ENCODE assay signal across 15 cellular contexts in genomic region chr16:27628216-27628945, GRCh38.
DNase-seq lines count a peak whose midpoint lies in the region; ATAC-seq and TF ChIP-seq lines count a peak whose summit lies in the region.
"Had no signal": no experiment of that assay in that cellular context is flagged by ENCODE, and none has a peak within 500 bp of the region (broad histone marks: within the 10 kb centered on the region; RNA-seq: fewer than 3 reads in every experiment).

No MANE protein-coding gene starts in this region.

- no peaks in the 10 kb centered on the region for H3K9me3 ChIP-seq in BLaER1
- H3K9me3 ChIP-seq in mucosa of descending colon, result no peaks in the 10 kb centered on the region

- H3K36me3 Mint-ChIP-seq in WTC11, result peaks cover 7% of the 10 kb centered on the region

- ATAC-seq in WTC11, result peak; percentile 57
- peak; percentile 54 for ATAC-seq in mucosa of descending colon
- no peak for ATAC-seq in HG03520 (IDR thresholded peaks at IDR 0.05; ENCODE audit: unreplicated experiment)
- ATAC-seq: activated CD4-positive, alpha-beta T cell treated with anti-CD3 and anti-CD28 coated beads for 36 hours had no signal

- CTCF ChIA-PET in WTC11 (lab: Charles Lee), result interaction anchor here (4.3 kb wide), 1 partner anchor 12 kb away, joined by 29 read pairs; no protein-coding TSS in a partner anchor

- H3K9ac ChIP-seq in BLaER1, result no peak overlapping the region

- H3K27ac ChIP-seq in BLaER1, result no peak overlapping the region
- H3K27ac ChIP-seq: skin epidermis had no signal

- no peaks in the 10 kb centered on the region for H3K4me1 Mint-ChIP-seq in WTC11
- H3K4me1 Mint-ChIP-seq: activated CD4-positive, alpha-beta T cell treated with anti-CD3 and anti-CD28 coated beads for 36 hours had no signal

- intact Hi-C loops in mucosa of descending colon (cut with DNase I, micrococcal nuclease), result no loop called here
- intact Hi-C loops in posterior vena cava (cut with DNase I), result no loop called here

- H3K4me1 ChIP-seq in BLaER1, result peaks cover 33% of the 10 kb centered on the region
- peaks cover 44% of the 10 kb centered on the region for H3K4me1 ChIP-seq in mucosa of descending colon (ENCODE audit: low read depth)

- no peaks in the 10 kb centered on the region for H4K20me1 ChIP-seq in BLaER1

- no peak overlapping the region for H3K27ac Mint-ChIP-seq in WTC11
- H3K27ac Mint-ChIP-seq: activated CD4-positive, alpha-beta T cell treated with anti-CD3 and anti-CD28 coated beads for 36 hours had no signal

- POLR2A ChIA-PET in WTC11 (lab: Charles Lee), result no interaction called here

- DNase-seq in NCI-H1092 (lab: John Stamatoyannopoulos, UW) (peak; percentile 3), WTC11 (ENCODE audit: low spot score) (peak; percentile 20), mucosa of descending colon (peak in 2 of 3 donors; percentile 62 to 63), HPDE6-E6E7 (ENCODE audit: extremely low spot score) (no peak), posterior vena cava (ENCODE audit: low spot score) (no peak)
- DNase-seq in activated effector memory CD4-positive, alpha-beta T cell treated with Interleukin-2 at 50 U/mL for 16 hours, result no peak
- DNase-seq: activated CD4-positive, alpha-beta T cell treated with anti-CD3 and anti-CD28 coated beads for 36 hours; Calu3; caudate nucleus; effector CD8-positive, alpha-beta T cell; GDM1; SHP77 had no signal

- no peak overlapping the region for H3K4me3 Mint-ChIP-seq in WTC11
- H3K4me3 Mint-ChIP-seq: activated CD4-positive, alpha-beta T cell treated with anti-CD3 and anti-CD28 coated beads for 36 hours had no signal

- H3K4me3 ChIP-seq in BLaER1, result no peak overlapping the region
- no peak overlapping the region for H3K4me3 ChIP-seq in mucosa of descending colon
- H3K4me3 ChIP-seq: skin epidermis had no signal

- TF ChIP-seq CTCF in WTC11 (IDR thresholded peaks at IDR 0.05) (no peak), mucosa of descending colon (IDR thresholded peaks at IDR 0.05) (no peak)

- peaks cover 11% of the 10 kb centered on the region for H3K27me3 Mint-ChIP-seq in WTC11 (ENCODE audit: low read depth)
- H3K27me3 Mint-ChIP-seq: activated CD4-positive, alpha-beta T cell treated with anti-CD3 and anti-CD28 coated beads for 36 hours had no signal

- no peaks in the 10 kb centered on the region; the same call in 1 of the 2 replicates for H3K9me3 Mint-ChIP-seq in WTC11

- peaks cover 14% of the 10 kb centered on the region; the same call in 1 of the 2 replicates for H3K36me3 ChIP-seq in BLaER1
- H3K36me3 ChIP-seq in mucosa of descending colon (ENCODE audit: low read depth), result no peaks in the 10 kb centered on the region

- peak overlapping the region; percentile 60 for H3K4me2 ChIP-seq in BLaER1

- H3K27me3 ChIP-seq in BLaER1, result no peaks in the 10 kb centered on the region

TF ChIP-seq in WTC11, 78 proteins besides CTCF, POLR2A, EP300 and RAD21:
- TF ChIP-seq ELF4 (CRISPR knock-in tag; IDR thresholded peaks at IDR 0.05; ENCODE audit: low read depth) (no peak), ZNF219 (CRISPR knock-in tag; IDR thresholded peaks at IDR 0.05; ENCODE audit: borderline replicate concordance) (no peak), RORB (CRISPR knock-in tag; IDR thresholded peaks at IDR 0.05) (no peak), GABPB1 (CRISPR knock-in tag; IDR thresholded peaks at IDR 0.05) (no peak), SP1 (CRISPR knock-in tag; conservative IDR thresholded peaks at IDR 0.05) (no peak), E2F1 (CRISPR knock-in tag; IDR thresholded peaks at IDR 0.05) (no peak), ZNF263 (CRISPR knock-in tag; IDR thresholded peaks at IDR 0.05; ENCODE audit: low read depth) (no peak), MLX (CRISPR knock-in tag; IDR thresholded peaks at IDR 0.05) (no peak)
- TF ChIP-seq, protein P1, sequence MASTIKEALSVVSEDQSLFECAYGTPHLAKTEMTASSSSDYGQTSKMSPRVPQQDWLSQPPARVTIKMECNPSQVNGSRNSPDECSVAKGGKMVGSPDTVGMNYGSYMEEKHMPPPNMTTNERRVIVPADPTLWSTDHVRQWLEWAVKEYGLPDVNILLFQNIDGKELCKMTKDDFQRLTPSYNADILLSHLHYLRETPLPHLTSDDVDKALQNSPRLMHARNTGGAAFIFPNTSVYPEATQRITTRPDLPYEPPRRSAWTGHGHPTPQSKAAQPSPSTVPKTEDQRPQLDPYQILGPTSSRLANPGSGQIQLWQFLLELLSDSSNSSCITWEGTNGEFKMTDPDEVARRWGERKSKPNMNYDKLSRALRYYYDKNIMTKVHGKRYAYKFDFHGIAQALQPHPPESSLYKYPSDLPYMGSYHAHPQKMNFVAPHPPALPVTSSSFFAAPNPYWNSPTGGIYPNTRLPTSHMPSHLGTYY (CRISPR knock-in tag; IDR thresholded peaks at IDR 0.05), result no peak
- TF ChIP-seq, protein P2, sequence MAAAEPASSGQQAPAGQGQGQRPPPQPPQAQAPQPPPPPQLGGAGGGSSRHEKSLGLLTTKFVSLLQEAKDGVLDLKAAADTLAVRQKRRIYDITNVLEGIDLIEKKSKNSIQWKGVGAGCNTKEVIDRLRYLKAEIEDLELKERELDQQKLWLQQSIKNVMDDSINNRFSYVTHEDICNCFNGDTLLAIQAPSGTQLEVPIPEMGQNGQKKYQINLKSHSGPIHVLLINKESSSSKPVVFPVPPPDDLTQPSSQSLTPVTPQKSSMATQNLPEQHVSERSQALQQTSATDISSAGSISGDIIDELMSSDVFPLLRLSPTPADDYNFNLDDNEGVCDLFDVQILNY (CRISPR knock-in tag; IDR thresholded peaks at IDR 0.05), result no peak

Comparison
In these comparisons a context has a peak if more than half of its experiments do, and no peak if none do; other contexts are left out.
1. DNase-seq: peak in NCI-H1092 (single experiment), WTC11 (single experiment) and mucosa of descending colon (2 of 3); none in HPDE6-E6E7 (single experiment), activated effector memory CD4-positive, alpha-beta T cell treated with Interleukin-2 at 50 U/mL for 16 hours (single experiment) and posterior vena cava (single experiment).